Comparison of ENCODE assay signal across 2 cellular contexts in genomic region chr17:44808156-44808555, GRCh38.
TF ChIP-seq lines count a peak whose summit lies in the region.

No MANE protein-coding gene starts in this region.

TF ChIP-seq in SK-N-SH, 30 proteins besides CTCF, POLR2A, EP300 and RAD21 (continued from another document):
- no peak for TF ChIP-seq RCOR1 (IDR thresholded peaks at IDR 0.05; ENCODE audit: low read length)
- TF ChIP-seq SMC3 (IDR thresholded peaks at IDR 0.05; ENCODE audit: low read depth, low read length): no peak
- TF ChIP-seq TAF1 (IDR thresholded peaks at IDR 0.05; ENCODE audit: borderline replicate concordance, low read depth, low read length): no peak
- TF ChIP-seq REST (IDR thresholded peaks at IDR 0.05; ENCODE audit: low read depth, low read length): no peak
- TF ChIP-seq PBX3 (IDR thresholded peaks at IDR 0.05): no peak
- no peak for TF ChIP-seq MEF2A (IDR thresholded peaks at IDR 0.05; ENCODE audit: borderline replicate concordance, low read depth)
- TF ChIP-seq CHD2 (IDR thresholded peaks at IDR 0.05; ENCODE audit: low read length, partially characterized antibody): no peak
- TF ChIP-seq MAX (IDR thresholded peaks at IDR 0.05; ENCODE audit: low read depth): no peak
- TF ChIP-seq NFIC (IDR thresholded peaks at IDR 0.05; ENCODE audit: borderline replicate concordance): no peak
- TF ChIP-seq TEAD4 (IDR thresholded peaks at IDR 0.05; ENCODE audit: borderline replicate concordance, insufficient read depth): no peak
- TF ChIP-seq GATA2 (CRISPR knock-in tag; IDR thresholded peaks at IDR 0.05): no peak
- TF ChIP-seq JUND (IDR thresholded peaks at IDR 0.05): no peak
- TF ChIP-seq ELF1 (IDR thresholded peaks at IDR 0.05): no peak
- TF ChIP-seq NRF1 (IDR thresholded peaks at IDR 0.05; ENCODE audit: low read depth, low read length): no peak
- TF ChIP-seq ZBTB33 (IDR thresholded peaks at IDR 0.05; ENCODE audit: borderline replicate concordance, low read depth): no peak

TF ChIP-seq in SK-N-SH treated with all-trans-retinoic acid at 6 μM for 48 hours, 23 proteins besides CTCF, POLR2A, EP300 and RAD21 (continued from another document):
- TF ChIP-seq ZNF8 (CRISPR knock-in tag; IDR thresholded peaks at IDR 0.05) (no peak), POU6F1 (CRISPR knock-in tag; IDR thresholded peaks at IDR 0.05; ENCODE audit: borderline replicate concordance, low read depth) (no peak), ZFP3 (CRISPR knock-in tag; IDR thresholded peaks at IDR 0.05) (no peak), ESRRG (CRISPR knock-in tag; IDR thresholded peaks at IDR 0.05) (no peak), ZC3H10 (CRISPR knock-in tag; IDR thresholded peaks at IDR 0.05) (no peak), ISL1 (CRISPR knock-in tag; IDR thresholded peaks at IDR 0.05) (no peak), ZNF565 (CRISPR knock-in tag; conservative IDR thresholded peaks at IDR 0.05; ENCODE audit: low read depth) (no peak), TSHZ2 (CRISPR knock-in tag; IDR thresholded peaks at IDR 0.05) (no peak), PATZ1 (CRISPR knock-in tag; IDR thresholded peaks at IDR 0.05; ENCODE audit: borderline replicate concordance) (no peak), PPARA (CRISPR knock-in tag; IDR thresholded peaks at IDR 0.05; ENCODE audit: borderline replicate concordance) (no peak)
